Comparison of ENCODE assay signal across 10 cellular contexts in the genomic region with DNA sequence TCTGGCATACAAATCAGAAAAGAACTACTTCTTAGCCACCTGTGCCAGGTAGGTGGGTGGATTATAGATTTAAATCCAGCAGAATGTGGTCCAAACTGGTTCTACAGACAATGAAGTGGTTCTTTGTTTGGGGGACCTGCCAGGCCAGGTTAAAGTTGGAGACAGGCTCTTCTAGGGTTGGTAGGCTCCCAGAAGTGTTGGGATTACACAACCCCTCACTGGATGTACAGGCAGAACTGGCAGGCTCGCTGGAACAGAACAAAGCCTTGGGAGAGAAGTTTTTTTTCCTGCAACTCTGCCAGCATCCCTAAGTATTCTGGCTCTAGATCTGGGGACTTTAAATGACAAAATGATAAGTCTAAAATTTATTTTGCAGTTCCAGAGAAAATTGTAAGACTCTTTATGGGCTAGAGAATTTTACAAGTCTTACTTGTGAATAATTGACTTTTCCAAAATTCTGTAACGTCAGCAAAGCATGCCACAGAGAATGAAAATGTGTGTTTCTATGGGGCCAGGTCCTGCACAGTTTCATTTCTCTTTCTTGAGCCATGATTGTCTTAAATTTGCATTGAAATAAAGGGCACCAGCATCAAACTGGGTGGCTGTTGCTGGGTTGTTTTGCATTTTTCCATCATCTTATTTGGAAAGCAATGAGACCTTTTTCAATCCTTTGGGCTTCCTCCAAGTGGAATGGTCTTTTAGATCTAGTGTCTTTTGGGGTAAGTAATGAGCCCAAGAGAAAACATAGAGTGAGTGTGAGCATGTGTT. TPM values are rescaled to one million over a fixed set of nuclear protein-coding genes. Genes with fewer than 3 reads are reported as not detected.
DNase-seq lines count a peak whose midpoint lies in the region; ATAC-seq and TF ChIP-seq lines count a peak whose summit lies in the region.
"Had no signal": no experiment of that assay in that cellular context is flagged by ENCODE, and none has a peak within 500 bp of the region (broad histone marks: within the 10 kb centered on the region; RNA-seq: fewer than 3 reads in every experiment).

No MANE protein-coding gene starts in this region.

- no peaks in the 10 kb centered on the region for H3K9me2 ChIP-seq in MM.1S (replicated peaks; ENCODE audit: insufficient read depth, low read length)

- no peak overlapping the region for H3K4me3 Mint-ChIP-seq in Calu3 (ENCODE audit: low read depth, unreplicated experiment)
- H3K4me3 Mint-ChIP-seq in activated CD4-positive, alpha-beta T cell treated with anti-CD3 and anti-CD28 coated beads for 36 hours = no peak overlapping the region
- H3K4me3 Mint-ChIP-seq in stimulated activated naive CD8-positive, alpha-beta T cell treated with anti-CD3 and anti-CD28 coated beads, Interleukin-15, amount 100 ng/mL, for 72 hours = no peak overlapping the region

- peak overlapping the region; percentile 82 for H3K27ac Mint-ChIP-seq in Calu3 (ENCODE audit: unreplicated experiment)
- H3K27ac Mint-ChIP-seq in activated CD4-positive, alpha-beta T cell treated with anti-CD3 and anti-CD28 coated beads for 36 hours = no peak overlapping the region
- H3K27ac Mint-ChIP-seq in stimulated activated naive CD8-positive, alpha-beta T cell treated with anti-CD3 and anti-CD28 coated beads, Interleukin-15, amount 100 ng/mL, for 72 hours = no peak overlapping the region

- peak overlapping the region; percentile 44 for H2AFZ ChIP-seq in MM.1S (ENCODE audit: low read length)

- DNase-seq in Calu3 (peak; percentile 67), MM.1S (peak; percentile 53), islet precursor cell (peak; percentile 50), cortex of kidney (lab: John Stamatoyannopoulos, UW) (no peak), cerebellum (ENCODE audit: low spot score) (no peak)
- no peak for DNase-seq in activated CD4-positive, alpha-beta T cell treated with anti-CD3 and anti-CD28 coated beads for 36 hours
- no peak for DNase-seq in stimulated activated naive CD8-positive, alpha-beta T cell treated with anti-CD3 and anti-CD28 coated beads, Interleukin-15, amount 100 ng/mL, for 72 hours
- DNase-seq: foreskin melanocyte; stimulated activated CD4-positive, alpha-beta T cell treated with anti-CD3 and anti-CD28 coated beads, Interleukin-15, amount 100 ng/mL, for 24 hours had no signal

- peak overlapping the region; percentile 49 for H3K4me2 ChIP-seq in MM.1S (ENCODE audit: low read depth, low read length)

- CTCF ChIA-PET in Calu3 (lab: Charles Lee) = interaction anchor here (0.6 to 0.7 kb wide), 3 partner anchors 18 to 1403 kb away, joined by 3 to 5 read pairs (median 3); no protein-coding TSS in a partner anchor
- CTCF ChIA-PET in activated CD4-positive, alpha-beta T cell treated with anti-CD3 and anti-CD28 coated beads for 36 hours (lab: Charles Lee) = no interaction called here

- H3K27me3 Mint-ChIP-seq in Calu3 (ENCODE audit: unreplicated experiment) = no peaks in the 10 kb centered on the region
- H3K27me3 Mint-ChIP-seq in activated CD4-positive, alpha-beta T cell treated with anti-CD3 and anti-CD28 coated beads for 36 hours = no peaks in the 10 kb centered on the region
- no peaks in the 10 kb centered on the region for H3K27me3 Mint-ChIP-seq in stimulated activated naive CD8-positive, alpha-beta T cell treated with anti-CD3 and anti-CD28 coated beads, Interleukin-15, amount 100 ng/mL, for 72 hours

- peaks cover 20% of the 10 kb centered on the region for H3K4me1 ChIP-seq in MM.1S (ENCODE audit: low read length)

- H3K9me3 ChIP-seq in MM.1S (replicated peaks; ENCODE audit: insufficient read depth, low read length) = no peaks in the 10 kb centered on the region

- BruUV-seq in Calu3 (replicated peaks; lab: Mats Ljungman, UMichigan) = no TSS peak

- POLR2A ChIA-PET in activated CD4-positive, alpha-beta T cell treated with anti-CD3 and anti-CD28 coated beads for 36 hours (lab: Charles Lee) = no interaction called here

- peaks cover 15% of the 10 kb centered on the region for H3F3A ChIP-seq in MM.1S (ENCODE audit: insufficient read depth, low read length)

- peaks cover 6% of the 10 kb centered on the region for H3K36me3 Mint-ChIP-seq in Calu3 (ENCODE audit: insufficient read depth, unreplicated experiment)
- peaks cover 4% of the 10 kb centered on the region for H3K36me3 Mint-ChIP-seq in activated CD4-positive, alpha-beta T cell treated with anti-CD3 and anti-CD28 coated beads for 36 hours (ENCODE audit: low read depth)

- no peaks in the 10 kb centered on the region for H3K79me2 ChIP-seq in MM.1S (ENCODE audit: low read length)

- peak overlapping the region; percentile 13; the same call in 1 of the 2 replicates for H3K9ac ChIP-seq in MM.1S (ENCODE audit: low read length)

- H3K9me3 Mint-ChIP-seq in Calu3 (ENCODE audit: low read depth, unreplicated experiment) = peaks cover 5% of the 10 kb centered on the region
- peaks cover 9% of the 10 kb centered on the region for H3K9me3 Mint-ChIP-seq in activated CD4-positive, alpha-beta T cell treated with anti-CD3 and anti-CD28 coated beads for 36 hours (ENCODE audit: low read depth)
- peaks cover 13 to 21% of the 10 kb centered on the region in 2 donors for H3K9me3 Mint-ChIP-seq in stimulated activated naive CD8-positive, alpha-beta T cell treated with anti-CD3 and anti-CD28 coated beads, Interleukin-15, amount 100 ng/mL, for 72 hours

- H3K27me3 ChIP-seq in MM.1S (replicated peaks; ENCODE audit: insufficient read depth, low read length) = no peaks in the 10 kb centered on the region

- H3K36me3 ChIP-seq in MM.1S (replicated peaks; ENCODE audit: insufficient read depth, low read length) = no peaks in the 10 kb centered on the region

- peak; percentile 67 for ATAC-seq in GM21515 (IDR thresholded peaks at IDR 0.05; ENCODE audit: unreplicated experiment)
- ATAC-seq in activated CD4-positive, alpha-beta T cell treated with anti-CD3 and anti-CD28 coated beads for 36 hours = no peak
- ATAC-seq in stimulated activated naive CD8-positive, alpha-beta T cell treated with anti-CD3 and anti-CD28 coated beads, Interleukin-15, amount 100 ng/mL, for 72 hours = no peak

- 0 out of 2 replicates have a peak overlapping the region, but pooled peaks have one; percentile 23 for H3K4me3 ChIP-seq in MM.1S (ENCODE audit: low read length)

- peaks cover 46% of the 10 kb centered on the region for H3K4me1 Mint-ChIP-seq in Calu3 (ENCODE audit: low read depth, unreplicated experiment)
- H3K4me1 Mint-ChIP-seq in activated CD4-positive, alpha-beta T cell treated with anti-CD3 and anti-CD28 coated beads for 36 hours = no peaks in the 10 kb centered on the region
- no peaks in the 10 kb centered on the region for H3K4me1 Mint-ChIP-seq in stimulated activated naive CD8-positive, alpha-beta T cell treated with anti-CD3 and anti-CD28 coated beads, Interleukin-15, amount 100 ng/mL, for 72 hours

- intact Hi-C loops in Calu3 (cut with micrococcal nuclease; ENCODE audit: unreplicated experiment) = loop anchor here (2.0 kb wide), 1 partner anchor 29 kb away; no protein-coding TSS in a partner anchor
- intact Hi-C loops in activated CD4-positive, alpha-beta T cell treated with anti-CD3 and anti-CD28 coated beads for 36 hours (cut with DNase I, micrococcal nuclease) = no loop called here

- H3K27ac ChIP-seq in MM.1S (ENCODE audit: low read length) = peak overlapping the region; percentile 65

- no peak for TF ChIP-seq CTCF in Calu3 (IDR thresholded peaks at IDR 0.05; ENCODE audit: unreplicated experiment)
- TF ChIP-seq CTCF in MM.1S (IDR thresholded peaks at IDR 0.05; ENCODE audit: low read length) = no peak

- H4K20me1 ChIP-seq in MM.1S (ENCODE audit: insufficient read depth, low read length) = no peaks in the 10 kb centered on the region

RNA-seq across cellular contexts. Expression of a gene that starts 32.2 kb away (rescaled TPM):
- total RNA-seq in Calu3 (2022) (118 and 129 TPM in 2 replicates), cerebellum (88.8 TPM)
- total RNA-seq in activated CD4-positive, alpha-beta T cell treated with anti-CD3 and anti-CD28 coated beads for 36 hours = 10 to 100 TPM; 29.9 to 50.3 TPM

Comparison
In these comparisons a context has a peak if more than half of its experiments do, and no peak if none do; other contexts are left out.
1. DNase-seq: peak in Calu3 (single experiment), MM.1S (single experiment) and islet precursor cell (single experiment); none in activated CD4-positive, alpha-beta T cell treated with anti-CD3 and anti-CD28 coated beads for 36 hours (single experiment), stimulated activated naive CD8-positive, alpha-beta T cell treated with anti-CD3 and anti-CD28 coated beads, Interleukin-15, amount 100 ng/mL, for 72 hours (0 of 2), cortex of kidney (single experiment) and cerebellum (single experiment).